Comparison of ENCODE assay signal across 30 cellular contexts in genomic region chr10:25101466-25101865, GRCh38.
DNase-seq lines count a peak whose midpoint lies in the region; ATAC-seq, FAIRE-seq and TF ChIP-seq lines count a peak whose summit lies in the region.
"Had no signal": no experiment of that assay in that cellular context is flagged by ENCODE, and none has a peak within 500 bp of the region (broad histone marks: within the 10 kb centered on the region; RNA-seq: fewer than 3 reads in every experiment).

No MANE protein-coding gene starts in this region.

- no peaks in the 10 kb centered on the region for H3K36me3 Mint-ChIP-seq in brain
- H3K36me3 Mint-ChIP-seq: CD8-positive, alpha-beta T cell had no signal

- no peaks in the 10 kb centered on the region for H3K9me3 ChIP-seq in pancreas
- H3K9me3 ChIP-seq: Caco-2, HAP-1 had no signal

- peaks cover 53% of the 10 kb centered on the region for H3K4me1 Mint-ChIP-seq in brain
- H3K4me1 Mint-ChIP-seq: B cell had no signal

- peak overlapping the region in 2 of 5 experiments; percentile 14 to 57 for H3K4me3 Mint-ChIP-seq in brain
- H3K4me3 Mint-ChIP-seq: B cell; CD8-positive, alpha-beta T cell; HFFc6 had no signal

- H3K27me3 Mint-ChIP-seq in brain, result no peaks in the 10 kb centered on the region

- WGBS in pancreas, 2 donors, result 7 to 8% methylated on average over 1 of the region's 1 CpG

- H3K4me3 ChIP-seq in pancreas, result no peak overlapping the region
- H3K4me3 ChIP-seq: GM23248, HAP-1, PC-9 had no signal

- no peak overlapping the region for H3K27ac ChIP-seq in pancreas
- H3K27ac ChIP-seq: 22Rv1, C4-2B, GM23248, KMS-11, PC-9 had no signal

- no peaks in the 10 kb centered on the region for H3K27me3 ChIP-seq in pancreas

- no peaks in the 10 kb centered on the region for H3K36me3 ChIP-seq in pancreas
- H3K36me3 ChIP-seq: HAP-1 had no signal

- TF ChIP-seq CTCF in brain (conservative IDR thresholded peaks at IDR 0.05), result no peak
- no peak for TF ChIP-seq CTCF in pancreas (IDR thresholded peaks at IDR 0.05)

- DNase-seq in DMS 273 (lab: John Stamatoyannopoulos, UW; ENCODE audit: unreplicated experiment) (peak; percentile 6), DMS 273 treated with DMSO at 0.1 percent for 48 hours (lab: John Stamatoyannopoulos, UW) (no peak), NCI-H1048 (lab: John Stamatoyannopoulos, UW) (peak; percentile 63), pancreas (no peak), SK-N-DZ (ENCODE audit: low spot score) (no peak)
- DNase-seq: Caco-2; CD8-positive, alpha-beta T cell; DMS79 treated with DMSO at 0.1 percent for 48 hours; GF-D8; GM23248; HFFc6; IMR-90; NCI-H1105; NCI-H146; NCI-H1930; NCI-H2107; NCI-H524; NCI-H82; NK-92 treated with Interleukin-12 subunit alpha and Interleukin-12 subunit beta, amount 100 ng/mL, for 24 hours; PC-9 had no signal

- ATAC-seq in pancreas (peak; percentile 56 to 74 (median 67)), HG02852 (IDR thresholded peaks at IDR 0.05; ENCODE audit: unreplicated experiment) (no peak), GM18909 (IDR thresholded peaks at IDR 0.05; ENCODE audit: poor library complexity, unreplicated experiment) (no peak)
- ATAC-seq: CD8-positive, alpha-beta T cell; Right ventricle myocardium inferior had no signal

- FAIRE-seq in pancreas (lab: Jason Lieb, UNC), result no peak
- FAIRE-seq: GM12891 had no signal

- intact Hi-C loops in pancreas (cut with DNase I), result no loop called here

- H3K27ac Mint-ChIP-seq in brain, result peak overlapping the region in 3 of 5 experiments; percentile 49 to 93 (median 93)
- H3K27ac Mint-ChIP-seq: B cell; CD8-positive, alpha-beta T cell; HFFc6 had no signal

- H3K4me1 ChIP-seq in pancreas, result no peaks in the 10 kb centered on the region
- H3K4me1 ChIP-seq: Caco-2 had no signal

- peaks cover 3 to 25% (median 7%) of the 10 kb centered on the region in 5 experiments for H3K9me3 Mint-ChIP-seq in brain
- H3K9me3 Mint-ChIP-seq: CD8-positive, alpha-beta T cell; HFFc6 had no signal

Comparison
In these comparisons a context has a peak if more than half of its experiments do, and no peak if none do; other contexts are left out.
1. DNase-seq: peak in DMS 273 (single experiment) and NCI-H1048 (single experiment); none in DMS 273 treated with DMSO at 0.1 percent for 48 hours (single experiment), pancreas (0 of 6) and SK-N-DZ (single experiment).
2. ATAC-seq: peak in pancreas (4 of 4); none in HG02852 (single experiment) and GM18909 (single experiment).